Comparison of ENCODE assay signal across 12 cellular contexts in genomic region chr1:162285149-162285561, GRCh38.
DNase-seq lines count a peak whose midpoint lies in the region; ATAC-seq and TF ChIP-seq lines count a peak whose summit lies in the region.
"Had no signal": no experiment of that assay in that cellular context is flagged by ENCODE, and none has a peak within 500 bp of the region (broad histone marks: within the 10 kb centered on the region; RNA-seq: fewer than 3 reads in every experiment).

No MANE protein-coding gene starts in this region.

- H3K79me2 ChIP-seq in PC-3 (ENCODE audit: low read length) (no peaks in the 10 kb centered on the region), Karpas-422 (ENCODE audit: low read length) (no peaks in the 10 kb centered on the region)

- no peaks in the 10 kb centered on the region for H3K4me1 Mint-ChIP-seq in activated T-helper 1 cell treated with anti-CD3 and anti-CD28 coated beads, Interleukin-12 subunit alpha, Interleukin-12 subunit beta, Interleukin-2, Interleukin-4 antibody, amounts not matched to agents 30 ng/mL and 10 ng/mL and 1 ng/mL, durations not matched to agents 14 hours and 24 hours and 36 hours (ENCODE audit: low read depth)
- H3K4me1 Mint-ChIP-seq: activated CD4-positive, alpha-beta T cell treated with anti-CD3 and anti-CD28 coated beads, Interleukin-2, amount 10 ng/mL, durations not matched to agents 24 days and 14 days; stimulated activated naive B cell treated with anti-CD40 and anti-IgM and Interleukin-4, amounts not matched to agents 10 μg/mL and 1 μg/mL and 100 μg/mL, for 72 hours had no signal

- H2AFZ ChIP-seq in PC-3 (ENCODE audit: low read length) (no peak overlapping the region), Karpas-422 (ENCODE audit: low read length) (no peak overlapping the region)

- CTCF ChIA-PET in PC-3 (lab: Charles Lee), result no interaction called here

- DNase-seq in NCI-H345 (lab: John Stamatoyannopoulos, UW) (peak; percentile 22), NCI-H345 treated with DMSO at 0.1 percent for 48 hours (lab: John Stamatoyannopoulos, UW; ENCODE audit: unreplicated experiment) (no peak), PC-3 (peak; percentile 96), left cardiac atrium (peak; percentile 29), thyroid gland (peak; percentile 95), Karpas-422 (no peak)
- no peak for DNase-seq in activated CD4-positive, alpha-beta T cell treated with anti-CD3 and anti-CD28 coated beads, Interleukin-2, amount 50 U/mL, for 1 hour
- DNase-seq in activated T-helper 1 cell treated with anti-CD3 and anti-CD28 coated beads, Interleukin-12 subunit alpha, Interleukin-12 subunit beta, Interleukin-2, Interleukin-4 antibody, amounts not matched to agents 30 ng/mL and 10 ng/mL and 1 ng/mL, durations not matched to agents 14 hours and 24 hours and 36 hours (ENCODE audit: low spot score), result no peak
- DNase-seq: ACHN; activated CD4-positive, alpha-beta T cell treated with anti-CD3 and anti-CD28 coated beads, Interleukin-2, amount 10 ng/mL, durations not matched to agents 24 days and 14 days; spleen; stimulated activated naive B cell treated with anti-CD40 and anti-IgM and Interleukin-4, amounts not matched to agents 10 μg/mL and 1 μg/mL and 100 μg/mL, for 72 hours had no signal

- H3K9ac ChIP-seq in PC-3 (ENCODE audit: low read length), result no peak overlapping the region
- H3K9ac ChIP-seq in Karpas-422 (ENCODE audit: low read length), result no peak overlapping the region

- H4K20me1 ChIP-seq in PC-3 (ENCODE audit: low read length), result no peaks in the 10 kb centered on the region
- H4K20me1 ChIP-seq in Karpas-422 (ENCODE audit: insufficient read depth, low read depth, low read length), result no peaks in the 10 kb centered on the region

- H3K9me2 ChIP-seq in PC-3 (replicated peaks; ENCODE audit: low read length) (no peaks in the 10 kb centered on the region), Karpas-422 (replicated peaks; ENCODE audit: insufficient read depth, low read length) (no peaks in the 10 kb centered on the region)

- peaks cover 11% of the 10 kb centered on the region for H3K27me3 Mint-ChIP-seq in activated T-helper 1 cell treated with anti-CD3 and anti-CD28 coated beads, Interleukin-12 subunit alpha, Interleukin-12 subunit beta, Interleukin-2, Interleukin-4 antibody, amounts not matched to agents 30 ng/mL and 10 ng/mL and 1 ng/mL, durations not matched to agents 14 hours and 24 hours and 36 hours (ENCODE audit: insufficient read depth)

- H3K27ac ChIP-seq in PC-3 (ENCODE audit: low read length), result 0 out of 2 replicates have a peak overlapping the region, but pooled peaks have one; percentile 3
- peak overlapping the region; percentile 3 to 66 (median 24) for H3K27ac ChIP-seq in thyroid gland
- H3K27ac ChIP-seq in Karpas-422 (ENCODE audit: low read length), result no peak overlapping the region
- H3K27ac ChIP-seq: spleen had no signal

- no peaks in the 10 kb centered on the region for H3K36me3 ChIP-seq in PC-3 (ENCODE audit: low read depth, low read length)
- no peaks in the 10 kb centered on the region for H3K36me3 ChIP-seq in thyroid gland
- H3K36me3 ChIP-seq in Karpas-422 (ENCODE audit: insufficient read depth, low read length), result no peaks in the 10 kb centered on the region
- H3K36me3 ChIP-seq: spleen had no signal

- intact Hi-C loops in PC-3 (cut with micrococcal nuclease), result loop anchor here (2.0 kb wide), 1 partner anchor 108 kb away; no protein-coding TSS in a partner anchor
- intact Hi-C loops in left cardiac atrium (cut with DNase I), result no loop called here
- intact Hi-C loops in thyroid gland (cut with DNase I), result no loop called here
- intact Hi-C loops in activated T-helper 1 cell treated with anti-CD3 and anti-CD28 coated beads, Interleukin-12 subunit alpha, Interleukin-12 subunit beta, Interleukin-2, Interleukin-4 antibody, amounts not matched to agents 30 ng/mL and 10 ng/mL and 1 ng/mL, durations not matched to agents 14 hours and 24 hours and 36 hours (cut with micrococcal nuclease), result no loop called here

- no peaks in the 10 kb centered on the region for H3K36me3 Mint-ChIP-seq in activated T-helper 1 cell treated with anti-CD3 and anti-CD28 coated beads, Interleukin-12 subunit alpha, Interleukin-12 subunit beta, Interleukin-2, Interleukin-4 antibody, amounts not matched to agents 30 ng/mL and 10 ng/mL and 1 ng/mL, durations not matched to agents 14 hours and 24 hours and 36 hours (ENCODE audit: low read depth)
- H3K36me3 Mint-ChIP-seq: stimulated activated naive B cell treated with anti-CD40 and anti-IgM and Interleukin-4, amounts not matched to agents 10 μg/mL and 1 μg/mL and 100 μg/mL, for 72 hours had no signal

- TF ChIP-seq POLR2A in thyroid gland (IDR thresholded peaks at IDR 0.05), result no peak

- peaks cover 3% of the 10 kb centered on the region for H3F3A ChIP-seq in PC-3 (ENCODE audit: low read length, unreplicated experiment)

- H3K27ac Mint-ChIP-seq in activated T-helper 1 cell treated with anti-CD3 and anti-CD28 coated beads, Interleukin-12 subunit alpha, Interleukin-12 subunit beta, Interleukin-2, Interleukin-4 antibody, amounts not matched to agents 30 ng/mL and 10 ng/mL and 1 ng/mL, durations not matched to agents 14 hours and 24 hours and 36 hours, result no peak overlapping the region
- H3K27ac Mint-ChIP-seq: activated CD4-positive, alpha-beta T cell treated with anti-CD3 and anti-CD28 coated beads, Interleukin-2, amount 10 ng/mL, durations not matched to agents 24 days and 14 days; stimulated activated naive B cell treated with anti-CD40 and anti-IgM and Interleukin-4, amounts not matched to agents 10 μg/mL and 1 μg/mL and 100 μg/mL, for 72 hours had no signal

- H3K4me1 ChIP-seq in PC-3 (ENCODE audit: insufficient read depth, low read length) (peaks cover 20% of the 10 kb centered on the region), thyroid gland (peaks cover 14 to 26% of the 10 kb centered on the region in 2 donors), Karpas-422 (ENCODE audit: low read length) (0 out of 2 replicates have a peak, but pooled peaks cover under 1% of the 10 kb centered on the region)
- H3K4me1 ChIP-seq: spleen had no signal

- 9 to 18% methylated on average over 5 of the region's 5 CpGs for WGBS in thyroid gland, 2 donors

- no peaks in the 10 kb centered on the region for H3K9me3 ChIP-seq in PC-3 (ENCODE audit: low read length)
- no peaks in the 10 kb centered on the region for H3K9me3 ChIP-seq in thyroid gland
- H3K9me3 ChIP-seq in Karpas-422 (ENCODE audit: low read length), result no peaks in the 10 kb centered on the region
- H3K9me3 ChIP-seq: spleen had no signal

- H3K27me3 ChIP-seq in PC-3 (ENCODE audit: low read length), result no peaks in the 10 kb centered on the region
- H3K27me3 ChIP-seq in thyroid gland, result no peaks in the 10 kb centered on the region
- H3K27me3 ChIP-seq in Karpas-422 (ENCODE audit: low read length), result no peaks in the 10 kb centered on the region; the same call in 1 of the 2 replicates

- H3K4me2 ChIP-seq in PC-3 (ENCODE audit: low read length) (peak overlapping the region; percentile 64), Karpas-422 (ENCODE audit: low read depth, low read length, poor library complexity, severe bottlenecking) (no peak overlapping the region)

- ATAC-seq in PC-3 (peak; percentile 94), left cardiac atrium (peak; percentile 82 to 85)
- ATAC-seq: stimulated activated naive B cell treated with anti-CD40 and anti-IgM and Interleukin-4, amounts not matched to agents 10 μg/mL and 1 μg/mL and 100 μg/mL, for 72 hours had no signal

- no TSS peak for BruUV-seq in PC-3 (replicated peaks; lab: Mats Ljungman, UMichigan)

- TF ChIP-seq CTCF in PC-3 (conservative IDR thresholded peaks at IDR 0.05; ENCODE audit: low read depth, low read length) (no peak; the same call in 1 of the 2 replicates), thyroid gland (IDR thresholded peaks at IDR 0.05) (no peak)

- H3K9me3 Mint-ChIP-seq in activated T-helper 1 cell treated with anti-CD3 and anti-CD28 coated beads, Interleukin-12 subunit alpha, Interleukin-12 subunit beta, Interleukin-2, Interleukin-4 antibody, amounts not matched to agents 30 ng/mL and 10 ng/mL and 1 ng/mL, durations not matched to agents 14 hours and 24 hours and 36 hours, result no peaks in the 10 kb centered on the region
- H3K9me3 Mint-ChIP-seq: activated CD4-positive, alpha-beta T cell treated with anti-CD3 and anti-CD28 coated beads, Interleukin-2, amount 10 ng/mL, durations not matched to agents 24 days and 14 days; stimulated activated naive B cell treated with anti-CD40 and anti-IgM and Interleukin-4, amounts not matched to agents 10 μg/mL and 1 μg/mL and 100 μg/mL, for 72 hours had no signal

- POLR2A ChIA-PET in PC-3 (lab: Charles Lee; ENCODE audit: unreplicated experiment), result no interaction called here

- no peak overlapping the region for H3K4me3 Mint-ChIP-seq in activated T-helper 1 cell treated with anti-CD3 and anti-CD28 coated beads, Interleukin-12 subunit alpha, Interleukin-12 subunit beta, Interleukin-2, Interleukin-4 antibody, amounts not matched to agents 30 ng/mL and 10 ng/mL and 1 ng/mL, durations not matched to agents 14 hours and 24 hours and 36 hours
- H3K4me3 Mint-ChIP-seq: activated CD4-positive, alpha-beta T cell treated with anti-CD3 and anti-CD28 coated beads, Interleukin-2, amount 10 ng/mL, durations not matched to agents 24 days and 14 days; stimulated activated naive B cell treated with anti-CD40 and anti-IgM and Interleukin-4, amounts not matched to agents 10 μg/mL and 1 μg/mL and 100 μg/mL, for 72 hours had no signal

- H3K4me3 ChIP-seq in PC-3 (ENCODE audit: low read length) (0 out of 2 replicates have a peak overlapping the region, but pooled peaks have one; percentile 20), thyroid gland (replicated peaks in 1 of 3) (no peak overlapping the region), Karpas-422 (ENCODE audit: low read length) (no peak overlapping the region)
- H3K4me3 ChIP-seq: spleen had no signal

Comparison
In these comparisons a context has a peak if more than half of its experiments do, and no peak if none do; other contexts are left out.
1. DNase-seq: peak in NCI-H345 (single experiment), PC-3 (single experiment), left cardiac atrium (single experiment) and thyroid gland (2 of 2); none in NCI-H345 treated with DMSO at 0.1 percent for 48 hours (single experiment), activated CD4-positive, alpha-beta T cell treated with anti-CD3 and anti-CD28 coated beads, Interleukin-2, amount 50 U/mL, for 1 hour (single experiment), Karpas-422 (single experiment) and activated T-helper 1 cell treated with anti-CD3 and anti-CD28 coated beads, Interleukin-12 subunit alpha, Interleukin-12 subunit beta, Interleukin-2, Interleukin-4 antibody, amounts not matched to agents 30 ng/mL and 10 ng/mL and 1 ng/mL, durations not matched to agents 14 hours and 24 hours and 36 hours (single experiment).